ENCODE assay signal across 17 cellular contexts in genomic region chr9:18626046-18626698, GRCh38.
DNase-seq lines count a peak whose midpoint lies in the region; ATAC-seq, FAIRE-seq and TF ChIP-seq lines count a peak whose summit lies in the region.
"Had no signal": no experiment of that assay in that cellular context is flagged by ENCODE, and none has a peak within 500 bp of the region (broad histone marks: within the 10 kb centered on the region; RNA-seq: fewer than 3 reads in every experiment).

No MANE protein-coding gene starts in this region.

- ATAC-seq in SK-N-SH treated with all-trans-retinoic acid at 6 μM for 48 hours, result no peak
- no peak for ATAC-seq in pancreas
- ATAC-seq: CD8-positive, alpha-beta T cell had no signal

- H3K9me2 ChIP-seq in SK-N-SH, result no peaks in the 10 kb centered on the region

- no peak overlapping the region for H2AFZ ChIP-seq in SK-N-SH (ENCODE audit: low read depth)
- no peak overlapping the region for H2AFZ ChIP-seq in keratinocyte (ENCODE audit: control insufficient read depth, low read length)
- H2AFZ ChIP-seq: GM23248 had no signal

- no peaks in the 10 kb centered on the region for H3K27me3 ChIP-seq in SK-N-SH (ENCODE audit: insufficient read depth)
- no peaks in the 10 kb centered on the region for H3K27me3 ChIP-seq in brain microvascular endothelial cell (replicated peaks)
- no peaks in the 10 kb centered on the region for H3K27me3 ChIP-seq in keratinocyte (ENCODE audit: control insufficient read depth, extremely low read depth, insufficient read depth, low read length)
- no peaks in the 10 kb centered on the region for H3K27me3 ChIP-seq in pancreas
- H3K27me3 ChIP-seq: SJCRH30 had no signal

- intact Hi-C loops in pancreas (cut with DNase I), result no loop called here

- H3K4me3 Mint-ChIP-seq in type B pancreatic cell, result no peak overlapping the region
- H3K4me3 Mint-ChIP-seq: CD8-positive, alpha-beta T cell had no signal

- H3F3A ChIP-seq in SK-N-SH (replicated peaks; ENCODE audit: insufficient read depth), result peaks cover 29% of the 10 kb centered on the region

- no peak overlapping the region for H3K4me2 ChIP-seq in SK-N-SH
- no peak overlapping the region for H3K4me2 ChIP-seq in keratinocyte (ENCODE audit: control insufficient read depth, extremely low read depth, insufficient read depth, low read depth, low read length)
- H3K4me2 ChIP-seq: KMS-11 had no signal

- no peaks in the 10 kb centered on the region for H3K9me3 Mint-ChIP-seq in type B pancreatic cell
- H3K9me3 Mint-ChIP-seq: CD8-positive, alpha-beta T cell had no signal

- H4K20me1 ChIP-seq in SK-N-SH (ENCODE audit: insufficient read depth), result no peaks in the 10 kb centered on the region
- H4K20me1 ChIP-seq in keratinocyte (ENCODE audit: control insufficient read depth, extremely low read depth, insufficient read depth, low read length), result no peaks in the 10 kb centered on the region

- TF ChIP-seq RAD21 in SK-N-SH (IDR thresholded peaks at IDR 0.05; ENCODE audit: low read length), result no peak

- H3K27me3 Mint-ChIP-seq in type B pancreatic cell, result no peaks in the 10 kb centered on the region

- CTCF ChIA-PET in SK-N-SH (lab: Yijun Ruan, JAX), result interaction anchor here (0.8 to 1.3 kb wide), 4 partner anchors 17 to 371 kb away, joined by 3 read pairs; no protein-coding TSS in a partner anchor

- DNase-seq in SK-N-SH (no peak), NCI-H2029 treated with DMSO at 0.1 percent for 48 hours (lab: John Stamatoyannopoulos, UW) (peak; percentile 38), brain microvascular endothelial cell (no peak), keratinocyte (ENCODE audit: low read depth, low spot score) (no peak), cortex of kidney (lab: John Stamatoyannopoulos, UW) (no peak), pancreas (no peak), type B pancreatic cell (ENCODE audit: extremely low spot score, unreplicated experiment) (no peak)
- DNase-seq: CD8-positive, alpha-beta T cell; GM23248; NCI-H1930; NCI-H226; NCI-H526; SJCRH30 had no signal

- no peaks in the 10 kb centered on the region for H3K4me1 Mint-ChIP-seq in type B pancreatic cell (ENCODE audit: unreplicated experiment)

- in situ Hi-C loops in brain microvascular endothelial cell (cut with HindIII; ENCODE audit: low pct_ligation_motif_present, low sequenced_read_pairs), result no loop called here

- peaks cover 71% of the 10 kb centered on the region for H3K79me2 ChIP-seq in SK-N-SH (ENCODE audit: insufficient read depth)
- H3K79me2 ChIP-seq in keratinocyte (ENCODE audit: control insufficient read depth, insufficient read depth, low read length), result no peaks in the 10 kb centered on the region

- TF ChIP-seq CTCF in SK-N-SH (IDR thresholded peaks at IDR 0.05) (no peak), brain microvascular endothelial cell (IDR thresholded peaks at IDR 0.05; ENCODE audit: low read depth, low read length, missing control alignments) (peak; percentile 28), keratinocyte (optimal IDR thresholded peaks at IDR 0.05 in 1 of 3, IDR thresholded peaks at IDR 0.05 in 1 of 3, conservative IDR thresholded peaks at IDR 0.05 in 1 of 3; ENCODE audit: extremely low read depth in 1 of 3, insufficient read depth in 2 of 3, low read length in 3 of 3) (peak; percentile 11 to 53 (median 31)), pancreas (IDR thresholded peaks at IDR 0.05) (no peak), type B pancreatic cell (conservative IDR thresholded peaks at IDR 0.05) (no peak)

- no peaks in the 10 kb centered on the region for H3K36me3 Mint-ChIP-seq in type B pancreatic cell
- H3K36me3 Mint-ChIP-seq: CD8-positive, alpha-beta T cell had no signal

- TF ChIP-seq EP300 in SK-N-SH (IDR thresholded peaks at IDR 0.05; ENCODE audit: borderline replicate concordance in 1 of 2, low read depth in 1 of 2, low read length in 1 of 2), result no peak

- peaks cover 6 to 69% of the 10 kb centered on the region in 2 experiments for H3K36me3 ChIP-seq in SK-N-SH (replicated peaks in 1 of 2; ENCODE audit: control insufficient read depth in 1 of 2, insufficient read depth in 2 of 2, low read length in 1 of 2)
- H3K36me3 ChIP-seq in brain microvascular endothelial cell (replicated peaks), result no peaks in the 10 kb centered on the region
- H3K36me3 ChIP-seq in keratinocyte (ENCODE audit: control insufficient read depth in 2 of 2, extremely low read depth in 1 of 2, insufficient read depth in 2 of 2, low read length in 2 of 2), result no peaks in the 10 kb centered on the region
- no peaks in the 10 kb centered on the region for H3K36me3 ChIP-seq in pancreas
- H3K36me3 ChIP-seq: SJCRH30 had no signal

- H3K4me3 ChIP-seq in SK-N-SH (ENCODE audit: low read depth in 2 of 2, low read length in 1 of 2), result no peak overlapping the region
- H3K4me3 ChIP-seq in brain microvascular endothelial cell (ENCODE audit: low read depth, low read length), result no peak overlapping the region
- H3K4me3 ChIP-seq in keratinocyte (ENCODE audit: control insufficient read depth in 2 of 3, extremely low read depth in 1 of 3, insufficient read depth in 2 of 3, low read depth in 1 of 3, low read length in 3 of 3), result no peak overlapping the region
- H3K4me3 ChIP-seq in pancreas, result no peak overlapping the region
- H3K4me3 ChIP-seq: GM23248, SJCRH30 had no signal

- H3K4me1 ChIP-seq in SK-N-SH (ENCODE audit: control insufficient read depth in 1 of 2, insufficient read depth in 2 of 2, low read depth in 1 of 2, low read length in 1 of 2) (no peaks in the 10 kb centered on the region; a peak in 2 of 4 replicates), keratinocyte (ENCODE audit: control insufficient read depth, extremely low read depth, insufficient read depth, low read length) (no peaks in the 10 kb centered on the region), pancreas (no peaks in the 10 kb centered on the region)
- H3K4me1 ChIP-seq: SJCRH30 had no signal

- H3K27ac Mint-ChIP-seq in type B pancreatic cell, result no peak overlapping the region
- H3K27ac Mint-ChIP-seq: CD8-positive, alpha-beta T cell had no signal

- dilution Hi-C loops in keratinocyte (cut with MboI; ENCODE audit: extremely low pct_ligation_motif_present, low sequenced_read_pairs), result no loop called here

- H3K9ac ChIP-seq in SK-N-SH (no peak overlapping the region), keratinocyte (ENCODE audit: control insufficient read depth, extremely low read depth, insufficient read depth, low read length) (no peak overlapping the region)
- H3K9ac ChIP-seq: GM23248, KMS-11 had no signal

- peaks cover 7% of the 10 kb centered on the region; the same call in 1 of the 2 replicates for H3K9me3 ChIP-seq in SK-N-SH
- no peaks in the 10 kb centered on the region for H3K9me3 ChIP-seq in keratinocyte (ENCODE audit: control insufficient read depth, low read depth, low read length)
- no peaks in the 10 kb centered on the region for H3K9me3 ChIP-seq in pancreas
- H3K9me3 ChIP-seq: SJCRH30 had no signal

- no peaks in the 10 kb centered on the region for H3K9me1 ChIP-seq in keratinocyte (ENCODE audit: control insufficient read depth, extremely low read depth, insufficient read depth, low read length)

- 87% methylated on average over 2 of the region's 2 CpGs for WGBS in SK-N-SH (ENCODE audit: low lambda C conversion rate)
- 40 to 49% methylated on average over 2 of the region's 2 CpGs for WGBS in pancreas, 2 donors

- no peak overlapping the region for H3K27ac ChIP-seq in SK-N-SH (ENCODE audit: low read depth in 2 of 2, low read length in 1 of 2)
- no peak overlapping the region for H3K27ac ChIP-seq in brain microvascular endothelial cell
- no peak overlapping the region for H3K27ac ChIP-seq in keratinocyte (ENCODE audit: control insufficient read depth, insufficient read depth, low read length)
- H3K27ac ChIP-seq in pancreas, result no peak overlapping the region
- H3K27ac ChIP-seq: GM23248, KMS-11, SJCRH30 had no signal

- POLR2A ChIA-PET in SK-N-SH (lab: Yijun Ruan, JAX), result no interaction called here

- FAIRE-seq in keratinocyte (lab: Jason Lieb, UNC) (no peak), pancreas (lab: Jason Lieb, UNC) (no peak)
- FAIRE-seq: D721Med, RCC 7860 had no signal

TF ChIP-seq in SK-N-SH, 30 proteins besides CTCF, POLR2A, EP300 and RAD21 (continues in another document):
- no peak for TF ChIP-seq GABPA (IDR thresholded peaks at IDR 0.05; ENCODE audit: low read depth)
- no peak for TF ChIP-seq POLR2AphosphoS5 (IDR thresholded peaks at IDR 0.05; ENCODE audit: low read depth, low read length)
- TF ChIP-seq CHD2 (IDR thresholded peaks at IDR 0.05; ENCODE audit: low read length, partially characterized antibody), result no peak
- no peak for TF ChIP-seq USF1 (IDR thresholded peaks at IDR 0.05; ENCODE audit: borderline replicate concordance, low read depth)

TF ChIP-seq in SK-N-SH treated with all-trans-retinoic acid at 6 μM for 48 hours, 23 proteins besides CTCF, POLR2A, EP300 and RAD21 (continues in another document):
- no peak for TF ChIP-seq ZNF70 (CRISPR knock-in tag; IDR thresholded peaks at IDR 0.05)
- TF ChIP-seq OSR1 (CRISPR knock-in tag; IDR thresholded peaks at IDR 0.05), result no peak
- no peak for TF ChIP-seq POU6F1 (CRISPR knock-in tag; IDR thresholded peaks at IDR 0.05; ENCODE audit: borderline replicate concordance, low read depth)

Comparison
In these comparisons a context has a peak if more than half of its experiments do, and no peak if none do; other contexts are left out.
1. CTCF ChIP-seq: peak in brain microvascular endothelial cell (single experiment) and keratinocyte (3 of 3); none in SK-N-SH (single experiment), pancreas (0 of 4) and type B pancreatic cell (single experiment).